Comparison of ENCODE assay signal across 8 cellular contexts in the genomic region with DNA sequence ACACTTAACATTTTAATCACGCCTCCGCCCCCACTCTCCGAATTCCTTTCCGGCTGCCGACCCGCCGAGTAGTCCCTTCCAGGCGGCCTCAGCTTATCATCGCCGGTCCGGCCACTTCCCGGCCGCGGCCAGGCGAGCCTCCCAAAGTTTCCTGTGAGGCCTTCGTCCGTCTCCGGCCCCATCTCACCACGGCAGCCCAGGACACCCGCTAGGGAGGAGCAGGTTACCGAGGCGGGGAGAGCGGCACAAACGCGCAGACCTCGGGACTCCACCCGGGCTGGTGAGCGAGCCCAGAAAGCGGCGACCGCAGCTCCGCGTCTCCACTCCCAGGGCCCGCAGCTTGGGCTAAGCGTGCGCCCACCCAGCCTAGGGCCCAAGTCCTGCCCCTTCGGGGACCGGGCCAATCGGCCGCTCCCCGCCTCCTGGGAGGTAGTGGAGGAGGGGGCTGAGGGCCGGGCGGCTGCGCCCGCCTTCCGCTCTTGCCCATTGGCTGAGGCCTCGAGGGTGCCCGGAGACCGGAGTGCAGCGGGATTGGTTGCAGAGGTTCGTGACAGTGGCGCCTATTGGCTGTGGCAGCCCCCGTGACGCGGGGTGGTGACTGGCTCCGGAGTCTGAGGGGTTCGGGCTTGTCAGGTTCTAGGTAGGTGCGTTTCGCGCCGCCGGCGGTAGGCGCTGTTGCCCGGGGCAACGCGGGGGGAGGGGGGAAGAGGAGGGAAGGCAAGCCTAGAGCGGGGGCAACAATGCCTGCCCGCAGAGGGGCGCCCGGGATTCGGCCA. TPM values are rescaled to one million over a fixed set of nuclear protein-coding genes. Genes with fewer than 3 reads are reported as not detected.
DNase-seq lines count a peak whose midpoint lies in the region; ATAC-seq, FAIRE-seq and TF ChIP-seq lines count a peak whose summit lies in the region.

No MANE protein-coding gene starts in this region.

- peak; percentile 96 for FAIRE-seq in kidney (lab: Jason Lieb, UNC)

- peak overlapping the region; percentile 83 to 98 for H3K9ac ChIP-seq in kidney (ENCODE audit: low read length in 2 of 2)

- H3K4me1 ChIP-seq in kidney (ENCODE audit: control insufficient read depth in 1 of 2, insufficient read depth in 1 of 2, low read depth in 1 of 2, low read length in 2 of 2): peaks cover 0 to 2% of the 10 kb centered on the region in 2 donors

- DNase-seq in AG20443 (ENCODE audit: low spot score) (peak; percentile 97), NCI-H345 (lab: John Stamatoyannopoulos, UW) (peak; percentile 97), chondrocyte (ENCODE audit: low spot score) (peak; percentile 100), kidney (peak; percentile 100)
- peak; percentile 97 for DNase-seq in activated CD4-positive, alpha-beta T cell treated with anti-CD3 and anti-CD28 coated beads for 1 hour
- DNase-seq in stimulated activated CD4-positive, alpha-beta T cell treated with anti-CD3 and anti-CD28 coated beads, Interleukin-15, amount 100 ng/mL, for 24 hours: peak; percentile 98

- TF ChIP-seq CTCF in chondrocyte (IDR thresholded peaks at IDR 0.05) (peak; percentile 38), kidney (IDR thresholded peaks at IDR 0.05; ENCODE audit: borderline replicate concordance, extremely low read depth, insufficient read depth) (no peak)

- peak; percentile 97 for ATAC-seq in GM19023 (IDR thresholded peaks at IDR 0.05; ENCODE audit: unreplicated experiment)
- ATAC-seq in HG03280 (IDR thresholded peaks at IDR 0.05; ENCODE audit: unreplicated experiment): peak; percentile 98

- H3K9me3 ChIP-seq in kidney (ENCODE audit: control insufficient read depth in 1 of 2, low read length in 2 of 2): no peaks in the 10 kb centered on the region

- peak overlapping the region; percentile 83 for H3K4me3 Mint-ChIP-seq in chondrocyte (ENCODE audit: unreplicated experiment)

- H3K4me1 Mint-ChIP-seq in chondrocyte (ENCODE audit: low read depth): peaks cover 54% of the 10 kb centered on the region

- no peaks in the 10 kb centered on the region for H3K9me3 Mint-ChIP-seq in chondrocyte (ENCODE audit: low read depth)

- H3K27ac ChIP-seq in kidney (ENCODE audit: low read depth in 2 of 2, low read length in 2 of 2): peak overlapping the region; percentile 99

- H3K36me3 Mint-ChIP-seq in chondrocyte (ENCODE audit: low read depth): no peaks in the 10 kb centered on the region

- peak overlapping the region; percentile 89 to 94 for H3K4me3 ChIP-seq in kidney (ENCODE audit: low read length in 2 of 2)

- no peaks in the 10 kb centered on the region for H3K36me3 ChIP-seq in kidney (ENCODE audit: control insufficient read depth in 1 of 2, insufficient read depth in 2 of 2, low read length in 2 of 2)

- no peaks in the 10 kb centered on the region for H3K27me3 Mint-ChIP-seq in chondrocyte (ENCODE audit: low read depth)

- H3K27ac Mint-ChIP-seq in chondrocyte (ENCODE audit: unreplicated experiment): peak overlapping the region; percentile 98

- intact Hi-C loops in kidney (cut with DNase I): no loop called here

RNA-seq across cellular contexts. Expression of a gene that starts 0.8 kb away (rescaled TPM):
- total RNA-seq in chondrocyte (23.5 to 37.0 TPM (median 25.9 TPM) in 3 replicates), kidney (38.2 TPM)
- polyA plus RNA-seq in kidney (ENCODE audit: insufficient read depth, low read depth, low replicate concordance): 2.1 TPM

Comparison
In these comparisons a context has a peak if more than half of its experiments do, and no peak if none do; other contexts are left out.
1. Peak in every context shown above with its lines: DNase-seq, ATAC-seq, H3K4me3 ChIP-seq and H3K27ac ChIP-seq.